Comparison of ENCODE assay signal across 8 cellular contexts in genomic region chr9:36151306-36152210, GRCh38. TPM values are rescaled to one million over a fixed set of nuclear protein-coding genes. Genes with fewer than 3 reads are reported as not detected.
DNase-seq lines count a peak whose midpoint lies in the region; TF ChIP-seq lines count a peak whose summit lies in the region.

No MANE protein-coding gene starts in this region.

- no CpG with 5 or more reads among the region's 14 CpGs for WGBS in H9 (ENCODE audit: extremely low coverage, insufficient read length, low lambda C conversion rate)

- H3K4me3 Mint-ChIP-seq in H9 (no peak overlapping the region), Caco-2 (ENCODE audit: unreplicated experiment) (no peak overlapping the region)

- H2AFZ ChIP-seq in H9 (ENCODE audit: low read length) = no peak overlapping the region

- no peak overlapping the region for H3K4me2 ChIP-seq in H9 (ENCODE audit: insufficient read depth, insufficient read length, low read length)

- intact Hi-C loops in Caco-2 (cut with micrococcal nuclease; ENCODE audit: unreplicated experiment) = no loop called here

- no peaks in the 10 kb centered on the region for H3K36me3 ChIP-seq in Caco-2 (ENCODE audit: control insufficient read depth, insufficient read depth, low read length)

- no peak overlapping the region for H3K18ac ChIP-seq in H9 (ENCODE audit: insufficient read length, low read depth, low read length)

- peak overlapping the region; percentile 5; the same call in 1 of the 2 replicates for H3K14ac ChIP-seq in H9 (ENCODE audit: insufficient read depth, low read length)

- no peak overlapping the region for H4K5ac ChIP-seq in H9 (ENCODE audit: insufficient read length, low read depth, low read length)

- TF ChIP-seq POLR2A in NB4 (IDR thresholded peaks at IDR 0.05; ENCODE audit: extremely low read depth, insufficient read length) = peak; percentile 66

- H3K4ac ChIP-seq in H9 (ENCODE audit: low read depth, low read length) = no peak overlapping the region

- peak overlapping the region; percentile 12; the same call in 1 of the 2 replicates for H3K4me3 ChIP-seq in GM08714 (ENCODE audit: low read length)
- peak overlapping the region; percentile 48 for H3K4me3 ChIP-seq in NB4 (ENCODE audit: low read depth, low read length)
- H3K4me3 ChIP-seq in fibroblast of pulmonary artery (replicated peaks; ENCODE audit: low read depth, low read length) = no peak overlapping the region
- H3K4me3 ChIP-seq in Caco-2 (ENCODE audit: low read depth, low read length) = no peak overlapping the region

- no peak overlapping the region for H3K27ac ChIP-seq in H9 (ENCODE audit: insufficient read length, low read depth, low read length)

- 0 out of 4 replicates have a peak, but pooled peaks cover 0 to 3% of the 10 kb centered on the region in 2 experiments for H3K4me1 Mint-ChIP-seq in H9
- no peaks in the 10 kb centered on the region for H3K4me1 Mint-ChIP-seq in Caco-2 (ENCODE audit: low read depth, unreplicated experiment)

- no peak overlapping the region for H3K9ac ChIP-seq in H9 (ENCODE audit: extremely low read depth, insufficient read length, low read length)

- H3K27ac Mint-ChIP-seq in H9 = no peak overlapping the region
- no peak overlapping the region for H3K27ac Mint-ChIP-seq in Caco-2 (ENCODE audit: unreplicated experiment)

- H2BK5ac ChIP-seq in H9 (ENCODE audit: insufficient read length, low read length) = no peak overlapping the region

- H3K4me1 ChIP-seq in H9 (ENCODE audit: insufficient read depth, low read length) = peaks cover 3% of the 10 kb centered on the region; the same call in 1 of the 2 replicates
- H3K4me1 ChIP-seq in Caco-2 = no peaks in the 10 kb centered on the region

- no TSS peak for BruUV-seq in Caco-2 (replicated peaks; lab: Mats Ljungman, UMichigan)

- H3K79me2 ChIP-seq in H9 (ENCODE audit: insufficient read depth, low read length) = no peaks in the 10 kb centered on the region

- H4K8ac ChIP-seq in H9 (replicated peaks; ENCODE audit: insufficient read length, low read depth, low read length) = no peak overlapping the region

- H3K27me3 Mint-ChIP-seq in H9 (ENCODE audit: low read depth) (peaks cover 3% of the 10 kb centered on the region), Caco-2 (ENCODE audit: insufficient read depth, unreplicated experiment) (no peaks in the 10 kb centered on the region)

- H3T11ph ChIP-seq in H9 (ENCODE audit: low read length) = no peak overlapping the region

- H3K9me3 Mint-ChIP-seq in H9 = peaks cover 2% of the 10 kb centered on the region in 2 experiments
- H3K9me3 Mint-ChIP-seq in Caco-2 (ENCODE audit: unreplicated experiment) = no peaks in the 10 kb centered on the region

- TF ChIP-seq CTCF in H9 (conservative IDR thresholded peaks at IDR 0.05) (no peak), NB4 (IDR thresholded peaks at IDR 0.05; ENCODE audit: low read depth, low read length) (no peak), fibroblast of pulmonary artery (IDR thresholded peaks at IDR 0.05; ENCODE audit: low read length, missing control alignments) (no peak), Caco-2 (IDR thresholded peaks at IDR 0.05; ENCODE audit: insufficient read depth in 1 of 2, low read depth in 1 of 2, low read length in 1 of 2, severe bottlenecking in 1 of 2, unreplicated experiment in 1 of 2) (no peak)

- H3K9me3 ChIP-seq in H9 (ENCODE audit: control insufficient read depth, low read depth, low read length) = no peaks in the 10 kb centered on the region
- H3K9me3 ChIP-seq in Caco-2 = no peaks in the 10 kb centered on the region

- no peak overlapping the region for H2BK20ac ChIP-seq in H9 (ENCODE audit: low read depth, low read length, poor library complexity, severe bottlenecking)

- H3K36me3 Mint-ChIP-seq in H9 (ENCODE audit: insufficient read depth in 1 of 3, low read depth in 3 of 3) = peaks cover 4 to 9% (median 7%) of the 10 kb centered on the region in 3 experiments; a peak in 5 of 7 replicates
- H3K36me3 Mint-ChIP-seq in Caco-2 (ENCODE audit: insufficient read depth, unreplicated experiment) = no peaks in the 10 kb centered on the region

- DNase-seq in H9 (no peak), NB4 (ENCODE audit: low read depth) (peak; percentile 93), fibroblast of pulmonary artery (ENCODE audit: low read depth) (peak; percentile 85), Caco-2 (no peak), NCI-H510A treated with DMSO at 0.1 percent for 48 hours (lab: John Stamatoyannopoulos, UW) (no peak)
- DNase-seq in activated CD8-positive, alpha-beta memory T cell treated with anti-CD3 and anti-CD28 coated beads, Interleukin-2, amount 50 U/mL, for 24 hours (ENCODE audit: extremely low read depth) = peak; percentile 84
- peak; percentile 75 for DNase-seq in stimulated activated CD4-positive, alpha-beta T cell treated with anti-CD3 and anti-CD28 coated beads, Interleukin-12 subunit alpha, Interleukin-12 subunit beta, amount 100 ng/mL, for 4 hours

- H3K27me3 ChIP-seq in H9 (ENCODE audit: insufficient read depth, low read length) (no peaks in the 10 kb centered on the region), Caco-2 (replicated peaks; ENCODE audit: control insufficient read depth, insufficient read depth, low read length) (no peaks in the 10 kb centered on the region)

- H3K23ac ChIP-seq in H9 (ENCODE audit: insufficient read length, low read depth, low read length) = no peak overlapping the region

- no peak overlapping the region for H2BK12ac ChIP-seq in H9 (ENCODE audit: insufficient read length, low read depth, low read length)

- no peak overlapping the region for H2AK5ac ChIP-seq in H9 (ENCODE audit: insufficient read length, low read length)

- no peaks in the 10 kb centered on the region for H3K23me2 ChIP-seq in H9 (ENCODE audit: insufficient read length, low read depth, low read length, poor library complexity, severe bottlenecking)

- no peaks in the 10 kb centered on the region for H3K79me1 ChIP-seq in H9 (ENCODE audit: insufficient read depth, low read depth, low read length, poor library complexity, severe bottlenecking)

- H4K20me1 ChIP-seq in H9 (ENCODE audit: control insufficient read depth, insufficient read depth, insufficient read length) = no peaks in the 10 kb centered on the region

- no peak overlapping the region for H2BK120ac ChIP-seq in H9 (ENCODE audit: low read depth, low read length, poor library complexity, severe bottlenecking)

- POLR2A ChIA-PET in Caco-2 (lab: Charles Lee) = no interaction called here

- CTCF ChIA-PET in Caco-2 (lab: Charles Lee) = no interaction called here

- no peak overlapping the region for H2BK15ac ChIP-seq in H9 (ENCODE audit: low read depth, low read length)

- no peak overlapping the region for H3K56ac ChIP-seq in H9 (ENCODE audit: insufficient read length, low read depth, low read length)

- no peak overlapping the region for H4K91ac ChIP-seq in H9 (ENCODE audit: insufficient read length, low read depth, low read length)

RNA-seq across cellular contexts. Expression of gene GLIPR2, which starts 15.0 kb away (rescaled TPM):
- 9.7 and 10.0 TPM in 2 replicates for total RNA-seq in H9 (2021)
- 1.6 and 1.9 TPM in 2 replicates for total RNA-seq in Caco-2 (2022)

RNA-seq across cellular contexts. Expression of gene CCIN, which starts 17.6 kb away (rescaled TPM):
- total RNA-seq in H9 (2021) = 0.11 TPM in 1 of 2 replicates, not detected in the other
- total RNA-seq in Caco-2 (2022) = not detected in 2 replicates

RNA-seq across cellular contexts. Expression of gene CLTA, which starts 39.2 kb away (rescaled TPM):
- total RNA-seq in H9 (2021) (195 and 212 TPM in 2 replicates), Caco-2 (2022) (256 and 269 TPM in 2 replicates)

Comparison
In these comparisons a context has a peak if more than half of its experiments do, and no peak if none do; other contexts are left out.
1. H3K4me3 ChIP-seq: peak in GM08714 (single experiment) and NB4 (single experiment); none in fibroblast of pulmonary artery (single experiment) and Caco-2 (single experiment).
2. DNase-seq: peak in NB4 (single experiment), activated CD8-positive, alpha-beta memory T cell treated with anti-CD3 and anti-CD28 coated beads, Interleukin-2, amount 50 U/mL, for 24 hours (single experiment), fibroblast of pulmonary artery (single experiment) and stimulated activated CD4-positive, alpha-beta T cell treated with anti-CD3 and anti-CD28 coated beads, Interleukin-12 subunit alpha, Interleukin-12 subunit beta, amount 100 ng/mL, for 4 hours (single experiment); none in H9 (single experiment), Caco-2 (0 of 2) and NCI-H510A treated with DMSO at 0.1 percent for 48 hours (single experiment).